In genomic region chr20:57468523-57469417, GRCh38 we compare ENCODE assay signal across 19 cellular contexts. TPM values are rescaled to one million over a fixed set of nuclear protein-coding genes. Genes with fewer than 3 reads are reported as not detected.
DNase-seq lines count a peak whose midpoint lies in the region; ATAC-seq, FAIRE-seq and TF ChIP-seq lines count a peak whose summit lies in the region.
"Had no signal": no experiment of that assay in that cellular context is flagged by ENCODE, and none has a peak within 500 bp of the region (broad histone marks: within the 10 kb centered on the region; RNA-seq: fewer than 3 reads in every experiment).

No MANE protein-coding gene starts in this region.

- H3K4me2 ChIP-seq in OCI-LY7 (ENCODE audit: low read length) (peak overlapping the region; percentile 98), HepG2 (ENCODE audit: low read depth, low read length) (no peak overlapping the region), mesenchymal stem cell (ENCODE audit: low read length, poor library complexity, severe bottlenecking) (no peak overlapping the region)

- H3K9me2 ChIP-seq in OCI-LY7 (ENCODE audit: insufficient read depth, low read length) = no peaks in the 10 kb centered on the region

- H2BK5ac ChIP-seq in mesenchymal stem cell (ENCODE audit: low read depth, low read length, poor library complexity, severe bottlenecking) = no peak overlapping the region

- H2BK15ac ChIP-seq in mesenchymal stem cell (ENCODE audit: low read depth, poor library complexity, severe bottlenecking) = no peak overlapping the region

- H3K36me3 Mint-ChIP-seq in stimulated activated memory B cell treated with anti-CD40 and anti-IgM and Interleukin-4, amounts not matched to agents 10 μg/mL and 1 μg/mL and 100 μg/mL, for 72 hours = no peaks in the 10 kb centered on the region
- H3K36me3 Mint-ChIP-seq: WTC11 had no signal

- DNase-seq in OCI-LY7 (ENCODE audit: low spot score) = peak; percentile 85
- no peak for DNase-seq in HepG2 (ENCODE audit: low spot score)
- no peak for DNase-seq in amniotic stem cell (lab: John Stamatoyannopoulos, UW)
- no peak for DNase-seq in mesenchymal stem cell
- no peak for DNase-seq in Ammon's horn (ENCODE audit: low spot score)
- DNase-seq: AML-193; mammary epithelial cell; NCI-H1436; NK-92 treated with Interleukin-12 subunit alpha and Interleukin-12 subunit beta, amount 100 ng/mL, for 24 hours; SHP77 treated with DMSO at 0.1 percent for 48 hours; stimulated activated CD4-positive, alpha-beta T cell treated with anti-CD3 and anti-CD28 coated beads, Interleukin-2, amount 100 ng/mL, for 48 hours had no signal

- H3K14ac ChIP-seq in mesenchymal stem cell (ENCODE audit: low read length in 2 of 2) = no peak overlapping the region

- TF ChIP-seq RAD21 in HepG2 (CRISPR knock-in tag; IDR thresholded peaks at IDR 0.05) = no peak

- H4K8ac ChIP-seq in mesenchymal stem cell (ENCODE audit: low read length) = no peak overlapping the region

- BruUV-seq in OCI-LY7 (replicated peaks; lab: Mats Ljungman, UMichigan) (TSS peak; percentile 73), HepG2 (replicated peaks; lab: Mats Ljungman, UMichigan) (no TSS peak)

- TF ChIP-seq POLR2A in HepG2 (IDR thresholded peaks at IDR 0.05; ENCODE audit: insufficient read depth in 1 of 2, low read depth in 2 of 2, low read length in 2 of 2) = no peak

- no peaks in the 10 kb centered on the region for H4K20me1 ChIP-seq in OCI-LY7 (ENCODE audit: insufficient read depth, low read length)
- H4K20me1 ChIP-seq in HepG2 (ENCODE audit: insufficient read depth, low read length) = no peaks in the 10 kb centered on the region

- no peaks in the 10 kb centered on the region for H3K9me3 Mint-ChIP-seq in stimulated activated memory B cell treated with anti-CD40 and anti-IgM and Interleukin-4, amounts not matched to agents 10 μg/mL and 1 μg/mL and 100 μg/mL, for 72 hours

- CTCF ChIA-PET in OCI-LY7 (lab: Charles Lee; ENCODE audit: unreplicated experiment) (interaction anchor here (1.5 kb wide), 1 partner anchor 34 kb away, joined by 7 read pairs; no protein-coding TSS in a partner anchor), HepG2 (lab: Yijun Ruan, JAX; ENCODE audit: low intra/inter-chr PET ratio, low total read pairs) (no interaction called here)

- H3K4me3 Mint-ChIP-seq in stimulated activated memory B cell treated with anti-CD40 and anti-IgM and Interleukin-4, amounts not matched to agents 10 μg/mL and 1 μg/mL and 100 μg/mL, for 72 hours = peak overlapping the region; percentile 3
- H3K4me3 Mint-ChIP-seq: WTC11 had no signal

- TF ChIP-seq EP300 in HepG2 (IDR thresholded peaks at IDR 0.05; ENCODE audit: low read depth in 2 of 2, low read length in 2 of 2) (no peak), HepG2 (CRISPR knock-in tag; IDR thresholded peaks at IDR 0.05; ENCODE audit: borderline replicate concordance) (no peak)

- H2BK120ac ChIP-seq in mesenchymal stem cell (ENCODE audit: low read depth, low read length) = no peak overlapping the region

- H3K36me3 ChIP-seq in OCI-LY7 (ENCODE audit: insufficient read depth, low read length) (peaks cover 6% of the 10 kb centered on the region; the same call in 1 of the 2 replicates), HepG2 (replicated peaks in 1 of 2; ENCODE audit: control insufficient read depth in 1 of 2, insufficient read depth in 2 of 2, low read length in 2 of 2) (no peaks in the 10 kb centered on the region), mesenchymal stem cell (ENCODE audit: control insufficient read depth in 1 of 2, insufficient read depth in 2 of 2, low read depth in 1 of 2, low read length in 2 of 2) (no peaks in the 10 kb centered on the region)
- H3K36me3 ChIP-seq: neutrophil, suprapubic skin had no signal

- H3K79me1 ChIP-seq in mesenchymal stem cell (replicated peaks; ENCODE audit: low read length, poor library complexity, severe bottlenecking) = no peaks in the 10 kb centered on the region

- H3K4me3 ChIP-seq in OCI-LY7 (ENCODE audit: low read depth, low read length, poor library complexity, severe bottlenecking) = peak overlapping the region; percentile 72
- no peak overlapping the region for H3K4me3 ChIP-seq in HepG2 (replicated peaks in 1 of 3; ENCODE audit: insufficient read depth in 1 of 3, low read depth in 2 of 3, low read length in 3 of 3)
- no peak overlapping the region for H3K4me3 ChIP-seq in mesenchymal stem cell (ENCODE audit: insufficient read depth in 1 of 2, low read depth in 1 of 2, low read length in 2 of 2)
- H3K4me3 ChIP-seq: suprapubic skin had no signal

- H3K23ac ChIP-seq in mesenchymal stem cell (ENCODE audit: low read length in 2 of 2) = no peak overlapping the region

- no peak overlapping the region for H2AFZ ChIP-seq in OCI-LY7 (ENCODE audit: low read length)
- H2AFZ ChIP-seq in HepG2 (ENCODE audit: low read length) = no peak overlapping the region
- no peak overlapping the region for H2AFZ ChIP-seq in mesenchymal stem cell (ENCODE audit: low read depth, low read length)

- POLR2A ChIA-PET in OCI-LY7 (lab: Charles Lee) (interaction anchor here (1.2 to 7.1 kb wide), 9 partner anchors 12 to 153 kb away, joined by 3 to 92 read pairs (median 9); no protein-coding TSS in a partner anchor), HepG2 (lab: Yijun Ruan, JAX) (no interaction called here)

- ATAC-seq in GM21367 (IDR thresholded peaks at IDR 0.05; ENCODE audit: unreplicated experiment) (peak; percentile 11), HepG2 (no peak)
- ATAC-seq in stimulated activated memory B cell treated with anti-CD40 and anti-IgM and Interleukin-4, amounts not matched to agents 10 μg/mL and 1 μg/mL and 100 μg/mL, for 72 hours = peak; percentile 56
- ATAC-seq: esophagus mucosa, WTC11 had no signal

- H3K27me3 Mint-ChIP-seq in stimulated activated memory B cell treated with anti-CD40 and anti-IgM and Interleukin-4, amounts not matched to agents 10 μg/mL and 1 μg/mL and 100 μg/mL, for 72 hours = peaks cover 22% of the 10 kb centered on the region

- peaks cover 2% of the 10 kb centered on the region; the same call in 1 of the 2 replicates for H3K79me2 ChIP-seq in OCI-LY7 (ENCODE audit: insufficient read depth, low read depth, low read length)
- H3K79me2 ChIP-seq in HepG2 (ENCODE audit: insufficient read depth, low read length) = no peaks in the 10 kb centered on the region

- FAIRE-seq in HepG2 (lab: Jason Lieb, UNC) = no peak
- FAIRE-seq: bronchial epithelial cell had no signal

- in situ Hi-C loops in HepG2 (cut with HindIII; ENCODE audit: extremely low pct_ligation_motif_present, low pct_unique_long_range_greater_than_20kb) = no loop called here

- peaks cover 52% of the 10 kb centered on the region for H3K4me1 Mint-ChIP-seq in stimulated activated memory B cell treated with anti-CD40 and anti-IgM and Interleukin-4, amounts not matched to agents 10 μg/mL and 1 μg/mL and 100 μg/mL, for 72 hours

- intact Hi-C loops in OCI-LY7 (cut with micrococcal nuclease; ENCODE audit: unreplicated experiment) (loop anchor here (1.0 kb wide), 1 partner anchor 27 kb away; no protein-coding TSS in a partner anchor), HepG2 (cut with micrococcal nuclease; ENCODE audit: unreplicated experiment) (no loop called here)

- no peak overlapping the region for H3K4ac ChIP-seq in mesenchymal stem cell (ENCODE audit: low read depth in 1 of 2, low read length in 2 of 2)

- no peak overlapping the region for H2AK5ac ChIP-seq in mesenchymal stem cell (ENCODE audit: low read length, severe bottlenecking)

- no peak overlapping the region for H3K27ac Mint-ChIP-seq in stimulated activated memory B cell treated with anti-CD40 and anti-IgM and Interleukin-4, amounts not matched to agents 10 μg/mL and 1 μg/mL and 100 μg/mL, for 72 hours
- H3K27ac Mint-ChIP-seq: WTC11 had no signal

- H3K4me1 ChIP-seq in OCI-LY7 (ENCODE audit: insufficient read depth, low read length, poor library complexity, severe bottlenecking) (peaks cover 100% of the 10 kb centered on the region), HepG2 (ENCODE audit: insufficient read depth, low read length) (peaks cover 7% of the 10 kb centered on the region), mesenchymal stem cell (ENCODE audit: control insufficient read depth, insufficient read depth, low read depth, low read length) (peaks cover 37% of the 10 kb centered on the region)

- H2BK12ac ChIP-seq in mesenchymal stem cell (ENCODE audit: low read length in 2 of 2) = no peak overlapping the region

- H3K27me3 ChIP-seq in HepG2 (ENCODE audit: control insufficient read depth in 1 of 2, insufficient read depth in 2 of 2, low read length in 2 of 2) = peaks cover 3 to 56% of the 10 kb centered on the region in 2 experiments; a peak in 4 of 5 replicates
- H3K27me3 ChIP-seq in mesenchymal stem cell (ENCODE audit: control insufficient read depth in 1 of 2, insufficient read depth in 1 of 2, low read length in 2 of 2) = peaks cover 23 to 88% of the 10 kb centered on the region in 2 experiments
- H3K27me3 ChIP-seq: neutrophil had no signal

- H3K9ac ChIP-seq in HepG2 (ENCODE audit: insufficient read depth, low read depth, low read length) = no peak overlapping the region
- no peak overlapping the region for H3K9ac ChIP-seq in mesenchymal stem cell (ENCODE audit: low read length)

- H3K18ac ChIP-seq in mesenchymal stem cell (ENCODE audit: low read depth in 1 of 2, low read length in 2 of 2) = no peak overlapping the region

- peaks cover 7% of the 10 kb centered on the region; the same call in 1 of the 2 replicates for H3K9me3 ChIP-seq in OCI-LY7 (ENCODE audit: low read length)
- H3K9me3 ChIP-seq in HepG2 (ENCODE audit: low read length) = no peaks in the 10 kb centered on the region
- H3K9me3 ChIP-seq in mesenchymal stem cell (ENCODE audit: control insufficient read depth, low read length) = no peaks in the 10 kb centered on the region
- H3K9me3 ChIP-seq: neutrophil, suprapubic skin had no signal

- H3K27ac ChIP-seq in OCI-LY7 (ENCODE audit: low read depth, low read length, poor library complexity, severe bottlenecking) (peak overlapping the region; percentile 99), HepG2 (ENCODE audit: extremely low read length, insufficient read depth, low read length) (no peak overlapping the region), mesenchymal stem cell (ENCODE audit: low read length, poor library complexity, severe bottlenecking) (no peak overlapping the region)
- H3K27ac ChIP-seq: neutrophil, suprapubic skin had no signal

- peak; percentile 36; the same call in 1 of the 2 replicates for TF ChIP-seq CTCF in OCI-LY7 (conservative IDR thresholded peaks at IDR 0.05; ENCODE audit: low read length)
- no peak for TF ChIP-seq CTCF in HepG2 (CRISPR knock-in tag; IDR thresholded peaks at IDR 0.05)

- no peak overlapping the region for H4K91ac ChIP-seq in mesenchymal stem cell (ENCODE audit: low read length)

- 52% methylated on average over 18 of the region's 18 CpGs for WGBS in HepG2 (ENCODE audit: low lambda C conversion rate)
- 83% methylated on average over 16 of the region's 18 CpGs for WGBS in mesenchymal stem cell

RNA-seq across cellular contexts. Expression of gene CTCFL, which starts 56.2 kb away (rescaled TPM):
- 0.63 TPM in 1 of 2 replicates, not detected in the other for total RNA-seq in OCI-LY7 (2014; rRNA removed; shearing (Covaris generic))
- total RNA-seq in OCI-LY7 (2022) (not detected in 2 replicates), HepG2 (2016; rRNA removed; fragmentation: Illumina TruSeq; extraction: Trizol) (not detected in 2 replicates)
- total RNA-seq in HepG2 (2016; cell fraction: cytosol; rRNA removed; fragmentation: Illumina TruSeq; extraction: Trizol; ENCODE audit: low read depth) = not detected in 2 replicates
- not detected in 2 replicates for total RNA-seq in HepG2 (2016; cell fraction: insoluble cytoplasmic fraction; rRNA removed; fragmentation: Illumina TruSeq; extraction: Trizol)
- not detected in 2 replicates for total RNA-seq in HepG2 (2016; cell fraction: membrane; rRNA removed; fragmentation: Illumina TruSeq; extraction: Trizol)
- total RNA-seq in HepG2 (2016; cell fraction: nucleus; rRNA removed; fragmentation: Illumina TruSeq; extraction: Trizol) = not detected in 2 replicates
- polyA plus RNA-seq in HepG2 (2011; rRNA removed) = 0.04 and 0.05 TPM in 2 replicates
- polyA plus RNA-seq in HepG2 (2011; cell fraction: cytosol; rRNA removed) = 0.03 TPM in 1 of 2 replicates, not detected in the other
- polyA plus RNA-seq in HepG2 (2011; cell fraction: nucleus; rRNA removed) = not detected in 2 replicates
- 0.13 and 0.42 TPM in 2 replicates for polyA plus RNA-seq in HepG2 (2012)
- not detected in 2 replicates for polyA plus RNA-seq in HepG2 (2016; cell fraction: cytosol; fragmentation: Illumina TruSeq; extraction: Trizol; ENCODE audit: low read depth)
- polyA plus RNA-seq in HepG2 (2016; cell fraction: insoluble cytoplasmic fraction; fragmentation: Illumina TruSeq; extraction: Trizol; ENCODE audit: low read depth) = not detected in 2 replicates
- polyA plus RNA-seq in HepG2 (2016; cell fraction: membrane; fragmentation: Illumina TruSeq; extraction: Trizol; ENCODE audit: low read depth) = not detected in 2 replicates
- not detected in 2 replicates for polyA plus RNA-seq in HepG2 (2016; cell fraction: nucleus; fragmentation: Illumina TruSeq; extraction: Trizol; ENCODE audit: insufficient read depth, low read depth)
- polyA minus RNA-seq in HepG2 (2011; rRNA and poly(A)+ RNA removed; ENCODE audit: low replicate concordance) = 0.22 and 0.26 TPM in 2 replicates
- not detected in 2 replicates for polyA minus RNA-seq in HepG2 (2011; cell fraction: cytosol; rRNA and poly(A)+ RNA removed)
- not detected in 2 replicates for polyA minus RNA-seq in HepG2 (2011; cell fraction: nucleus; rRNA and poly(A)+ RNA removed)
- not detected for polyA plus RNA-seq in mesenchymal stem cell (2013, experiment 1 of 2)
- 0.01 TPM for polyA plus RNA-seq in mesenchymal stem cell (2013, experiment 2 of 2)
- total RNA-seq: bronchial epithelial cell; esophagus mucosa; mammary epithelial cell; suprapubic skin; T-helper 1 cell treated with Interleukin-12 subunit alpha and Interleukin-12 subunit beta and Interleukin-4 antibody, amounts not matched to agents 30 ng/mL and 1 ng/mL, for 36 hours had no signal
- polyA plus RNA-seq: mammary epithelial cell had no signal
